Comparison of ENCODE assay signal across 1 cellular context in the genomic region with DNA sequence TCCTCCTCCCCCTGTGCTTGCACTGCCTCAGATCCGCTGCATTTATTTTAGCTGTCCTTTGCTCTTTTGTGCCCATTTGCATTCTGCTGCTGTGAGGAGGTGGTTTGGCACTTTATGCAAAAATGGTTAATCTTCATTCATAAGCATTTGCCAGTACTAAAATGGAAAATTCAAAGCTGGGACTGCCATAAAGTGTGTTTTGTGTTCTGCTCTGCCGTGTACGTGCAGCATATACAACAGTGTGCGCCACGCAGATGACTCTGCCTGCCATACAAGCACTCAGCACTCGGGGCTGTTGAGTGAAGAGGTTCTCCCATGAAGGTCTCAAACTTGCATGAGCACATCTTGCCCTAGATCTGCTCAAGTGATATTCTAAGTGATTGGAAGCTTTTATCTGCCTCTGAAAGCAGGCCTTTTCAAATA.
TF ChIP-seq lines count a peak whose summit lies in the region.

No MANE protein-coding gene starts in this region.

TF ChIP-seq in GM23338, 12 proteins besides CTCF, POLR2A, EP300 and RAD21 (continued from another document):
- TF ChIP-seq, protein P1, sequence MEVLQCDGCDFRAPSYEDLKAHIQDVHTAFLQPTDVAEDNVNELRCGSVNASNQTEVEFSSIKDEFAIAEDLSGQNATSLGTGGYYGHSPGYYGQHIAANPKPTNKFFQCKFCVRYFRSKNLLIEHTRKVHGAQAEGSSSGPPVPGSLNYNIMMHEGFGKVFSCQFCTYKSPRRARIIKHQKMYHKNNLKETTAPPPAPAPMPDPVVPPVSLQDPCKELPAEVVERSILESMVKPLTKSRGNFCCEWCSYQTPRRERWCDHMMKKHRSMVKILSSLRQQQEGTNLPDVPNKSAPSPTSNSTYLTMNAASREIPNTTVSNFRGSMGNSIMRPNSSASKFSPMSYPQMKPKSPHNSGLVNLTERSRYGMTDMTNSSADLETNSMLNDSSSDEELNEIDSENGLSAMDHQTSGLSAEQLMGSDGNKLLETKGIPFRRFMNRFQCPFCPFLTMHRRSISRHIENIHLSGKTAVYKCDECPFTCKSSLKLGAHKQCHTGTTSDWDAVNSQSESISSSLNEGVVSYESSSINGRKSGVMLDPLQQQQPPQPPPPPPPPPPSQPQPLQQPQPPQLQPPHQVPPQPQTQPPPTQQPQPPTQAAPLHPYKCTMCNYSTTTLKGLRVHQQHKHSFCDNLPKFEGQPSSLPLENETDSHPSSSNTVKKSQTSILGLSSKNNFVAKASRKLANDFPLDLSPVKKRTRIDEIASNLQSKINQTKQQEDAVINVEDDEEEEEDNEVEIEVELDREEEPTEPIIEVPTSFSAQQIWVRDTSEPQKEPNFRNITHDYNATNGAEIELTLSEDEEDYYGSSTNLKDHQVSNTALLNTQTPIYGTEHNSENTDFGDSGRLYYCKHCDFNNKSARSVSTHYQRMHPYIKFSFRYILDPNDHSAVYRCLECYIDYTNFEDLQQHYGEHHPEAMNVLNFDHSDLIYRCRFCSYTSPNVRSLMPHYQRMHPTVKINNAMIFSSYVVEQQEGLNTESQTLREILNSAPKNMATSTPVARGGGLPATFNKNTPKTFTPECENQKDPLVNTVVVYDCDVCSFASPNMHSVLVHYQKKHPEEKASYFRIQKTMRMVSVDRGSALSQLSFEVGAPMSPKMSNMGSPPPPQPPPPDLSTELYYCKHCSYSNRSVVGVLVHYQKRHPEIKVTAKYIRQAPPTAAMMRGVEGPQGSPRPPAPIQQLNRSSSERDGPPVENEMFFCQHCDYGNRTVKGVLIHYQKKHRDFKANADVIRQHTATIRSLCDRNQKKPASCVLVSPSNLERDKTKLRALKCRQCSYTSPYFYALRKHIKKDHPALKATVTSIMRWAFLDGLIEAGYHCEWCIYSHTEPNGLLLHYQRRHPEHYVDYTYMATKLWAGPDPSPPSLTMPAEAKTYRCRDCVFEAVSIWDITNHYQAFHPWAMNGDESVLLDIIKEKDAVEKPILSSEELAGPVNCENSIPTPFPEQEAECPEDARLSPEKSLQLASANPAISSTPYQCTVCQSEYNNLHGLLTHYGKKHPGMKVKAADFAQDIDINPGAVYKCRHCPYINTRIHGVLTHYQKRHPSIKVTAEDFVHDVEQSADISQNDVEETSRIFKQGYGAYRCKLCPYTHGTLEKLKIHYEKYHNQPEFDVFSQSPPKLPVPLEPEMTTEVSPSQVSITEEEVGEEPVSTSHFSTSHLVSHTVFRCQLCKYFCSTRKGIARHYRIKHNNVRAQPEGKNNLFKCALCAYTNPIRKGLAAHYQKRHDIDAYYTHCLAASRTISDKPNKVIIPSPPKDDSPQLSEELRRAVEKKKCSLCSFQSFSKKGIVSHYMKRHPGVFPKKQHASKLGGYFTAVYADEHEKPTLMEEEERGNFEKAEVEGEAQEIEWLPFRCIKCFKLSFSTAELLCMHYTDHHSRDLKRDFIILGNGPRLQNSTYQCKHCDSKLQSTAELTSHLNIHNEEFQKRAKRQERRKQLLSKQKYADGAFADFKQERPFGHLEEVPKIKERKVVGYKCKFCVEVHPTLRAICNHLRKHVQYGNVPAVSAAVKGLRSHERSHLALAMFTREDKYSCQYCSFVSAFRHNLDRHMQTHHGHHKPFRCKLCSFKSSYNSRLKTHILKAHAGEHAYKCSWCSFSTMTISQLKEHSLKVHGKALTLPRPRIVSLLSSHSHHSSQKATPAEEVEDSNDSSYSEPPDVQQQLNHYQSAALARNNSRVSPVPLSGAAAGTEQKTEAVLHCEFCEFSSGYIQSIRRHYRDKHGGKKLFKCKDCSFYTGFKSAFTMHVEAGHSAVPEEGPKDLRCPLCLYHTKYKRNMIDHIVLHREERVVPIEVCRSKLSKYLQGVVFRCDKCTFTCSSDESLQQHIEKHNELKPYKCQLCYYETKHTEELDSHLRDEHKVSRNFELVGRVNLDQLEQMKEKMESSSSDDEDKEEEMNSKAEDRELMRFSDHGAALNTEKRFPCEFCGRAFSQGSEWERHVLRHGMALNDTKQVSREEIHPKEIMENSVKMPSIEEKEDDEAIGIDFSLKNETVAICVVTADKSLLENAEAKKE (CRISPR knock-in tag; IDR thresholded peaks at IDR 0.05), result 0 out of 2 replicates have a peak, but pooled peaks have one; percentile 12
- TF ChIP-seq JUNB (IDR thresholded peaks at IDR 0.05; ENCODE audit: unreplicated experiment) (no peak), NANOG (IDR thresholded peaks at IDR 0.05; ENCODE audit: borderline replicate concordance) (no peak), ZNF331 (CRISPR knock-in tag; IDR thresholded peaks at IDR 0.05; ENCODE audit: low read depth) (no peak), ZNF114 (CRISPR knock-in tag; IDR thresholded peaks at IDR 0.05) (no peak)
